Comparison of ENCODE assay signal across 10 cellular contexts in the genomic region with DNA sequence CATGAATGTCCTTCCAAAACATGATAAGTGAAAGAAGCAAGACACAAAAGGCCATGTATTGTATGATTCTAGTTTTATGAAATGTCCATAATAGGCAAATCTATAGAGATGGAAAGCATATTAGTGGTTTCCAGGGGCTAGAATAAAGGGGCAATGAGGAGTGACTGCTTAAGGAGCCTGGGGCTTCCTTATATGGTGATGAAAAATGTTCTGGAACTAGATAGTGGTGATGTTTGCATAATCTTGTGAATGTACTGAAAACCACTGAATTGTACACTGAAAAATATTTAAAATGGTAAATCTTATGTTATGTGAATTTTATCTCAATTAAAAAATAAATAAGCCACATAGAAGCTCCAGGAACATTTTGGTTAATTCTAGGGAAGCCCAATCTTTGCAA.
"Had no signal": no experiment of that assay in that cellular context is flagged by ENCODE, and none has a peak within 500 bp of the region (broad histone marks: within the 10 kb centered on the region; RNA-seq: fewer than 3 reads in every experiment).

No MANE protein-coding gene starts in this region.

- H3K9me3 ChIP-seq: HAP-1 had no signal

- H3K27ac ChIP-seq: GM23248, HL-60 had no signal

- H3K4me3 ChIP-seq: GM23248, HAP-1, K562 had no signal

- H3K36me3 ChIP-seq: HAP-1 had no signal

- H2AFZ ChIP-seq: GM23248 had no signal

- ATAC-seq: HCT116, HepG2, K562 had no signal

- DNase-seq: GM23248, GOT3, H7, HFFc6, KG1 had no signal

- H3K9ac ChIP-seq: GM23248 had no signal
